In genomic region chr1:198141668-198142351, GRCh38 we compare ENCODE assay signal across 28 cellular contexts.
"Had no signal": no experiment of that assay in that cellular context is flagged by ENCODE, and none has a peak within 500 bp of the region (broad histone marks: within the 10 kb centered on the region; RNA-seq: fewer than 3 reads in every experiment).

No MANE protein-coding gene starts in this region.

- H3K4me1 ChIP-seq: adrenal gland had no signal

- H3K36me3 ChIP-seq: adrenal gland had no signal

- H3K4me1 Mint-ChIP-seq: activated B cell treated with CpG ODN at 0.5 μM for 24 hours had no signal

- H3K9me3 Mint-ChIP-seq: activated B cell treated with CpG ODN at 0.5 μM for 24 hours had no signal

- H3K9me3 ChIP-seq: adrenal gland had no signal

- H3K27me3 Mint-ChIP-seq: activated naive CD8-positive, alpha-beta T cell; T-cell had no signal

- H3K4me3 ChIP-seq: adrenal gland, K562, SK-N-MC had no signal

- H3K27ac ChIP-seq: adrenal gland, SK-N-MC had no signal

- ATAC-seq: K562, Panc1, Right ventricle myocardium inferior, T-cell had no signal

- H3K27me3 ChIP-seq: adrenal gland had no signal

- H3K27ac Mint-ChIP-seq: activated B cell treated with CpG ODN at 0.5 μM for 24 hours; activated CD4-positive, alpha-beta memory T cell treated with anti-CD3 and anti-CD28 coated beads for 36 hours; activated CD4-positive, alpha-beta T cell treated with anti-CD3 and anti-CD28 coated beads, Interleukin-2, amount 10 ng/mL, durations not matched to agents 7 days and 5 days; activated naive CD8-positive, alpha-beta T cell; T-cell had no signal

- DNase-seq: activated B cell treated with CpG ODN at 0.5 μM for 24 hours; activated CD4-positive, alpha-beta memory T cell treated with anti-CD3 and anti-CD28 coated beads for 36 hours; activated CD4-positive, alpha-beta T cell treated with anti-CD3 and anti-CD28 coated beads, Interleukin-2, amount 10 ng/mL, durations not matched to agents 7 days and 5 days; activated CD8-positive, alpha-beta memory T cell treated with anti-CD3 and anti-CD28 coated beads, Interleukin-2, amount 50 U/mL, for 4 hours; activated effector memory CD4-positive, alpha-beta T cell treated with Interleukin-2 at 50 U/mL for 16 hours; activated naive CD4-positive, alpha-beta T cell; adrenal gland; anterior cingulate cortex; cerebellar nuclear complex; Kasumi-1; NCI-H1105 treated with DMSO at 0.1 percent for 48 hours; NCI-H1436 treated with DMSO at 0.1 percent for 48 hours; NCI-H187; NCI-H2081; NCI-H2171; NCI-H226; NCI-H510A; NCI-H526 treated with DMSO at 0.1 percent for 48 hours; NCI-H82; OCI-M1; RPMI8226; T-cell; T1000 had no signal

- H3K4me3 Mint-ChIP-seq: activated B cell treated with CpG ODN at 0.5 μM for 24 hours; activated CD4-positive, alpha-beta memory T cell treated with anti-CD3 and anti-CD28 coated beads for 36 hours; activated CD4-positive, alpha-beta T cell treated with anti-CD3 and anti-CD28 coated beads, Interleukin-2, amount 10 ng/mL, durations not matched to agents 7 days and 5 days; activated naive CD8-positive, alpha-beta T cell; T-cell had no signal
